9 cellular contexts compared by ENCODE assay signal in the genomic region with DNA sequence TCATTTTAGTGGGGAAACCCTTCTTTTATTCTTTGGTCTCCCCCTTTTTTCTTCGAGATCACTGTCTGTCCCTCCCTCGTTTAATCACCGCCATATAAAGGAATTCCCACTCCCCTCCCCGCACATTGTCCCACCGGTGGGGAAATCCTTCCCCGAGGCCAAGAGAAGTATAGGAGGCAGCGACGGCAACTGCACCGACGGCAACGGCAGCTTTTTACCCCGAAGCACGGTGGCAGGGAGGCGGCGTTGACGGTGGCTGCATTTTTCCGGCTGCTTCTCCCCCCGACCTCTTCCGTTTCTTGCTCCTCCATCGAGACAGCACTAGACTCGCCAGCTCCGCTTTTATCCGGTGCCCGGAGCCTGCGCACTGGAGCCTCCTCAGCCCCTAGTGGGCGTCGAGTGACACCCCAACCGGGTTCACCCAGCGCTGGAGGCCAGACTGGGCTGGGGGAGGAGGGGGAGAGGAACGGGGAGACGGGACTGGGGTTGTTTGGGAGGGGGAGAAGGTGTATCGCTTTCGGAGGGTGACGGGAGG. TPM values are rescaled to one million over a fixed set of nuclear protein-coding genes. Genes with fewer than 3 reads are reported as not detected.
DNase-seq lines count a peak whose midpoint lies in the region; ATAC-seq, FAIRE-seq and TF ChIP-seq lines count a peak whose summit lies in the region.
"Had no signal": no experiment of that assay in that cellular context is flagged by ENCODE, and none has a peak within 500 bp of the region (broad histone marks: within the 10 kb centered on the region; RNA-seq: fewer than 3 reads in every experiment).

No MANE protein-coding gene starts in this region.

- H4K20me1 ChIP-seq in BLaER1 treated with 17β-estradiol and CSF1 and Interleukin-3, amounts not matched to agents 10 nM and 100 nM, result peaks cover 25 to 67% (median 33%) of the 10 kb centered on the region in 11 experiments

- WGBS in lower leg skin, 2 donors, result 1% methylated on average over 32 to 33 of the region's 34 CpGs

- no peaks in the 10 kb centered on the region for H3K9me3 ChIP-seq in BLaER1 treated with 17β-estradiol and CSF1 and Interleukin-3, amounts not matched to agents 10 nM and 100 nM (replicated peaks in 1 of 11)

- H3K9ac ChIP-seq in BLaER1 treated with 17β-estradiol and CSF1 and Interleukin-3, amounts not matched to agents 10 nM and 100 nM, result peak overlapping the region; percentile 97 to 100 (median 100)

- H3K27me3 ChIP-seq in BLaER1 treated with 17β-estradiol and CSF1 and Interleukin-3, amounts not matched to agents 10 nM and 100 nM, result no peaks in the 10 kb centered on the region

- peak in 1 of 2 donors; percentile 94 for TF ChIP-seq POLR2A in lower leg skin (IDR thresholded peaks at IDR 0.05)

- peak in 1 of 3 donors; percentile 84 for TF ChIP-seq CTCF in lower leg skin (IDR thresholded peaks at IDR 0.05)

- ATAC-seq in HG03457 (IDR thresholded peaks at IDR 0.05; ENCODE audit: unreplicated experiment), result peak; percentile 35

- peak overlapping the region; percentile 81 to 98 (median 90) for H3K4me3 ChIP-seq in BLaER1 treated with 17β-estradiol and CSF1 and Interleukin-3, amounts not matched to agents 10 nM and 100 nM
- H3K4me3 ChIP-seq in lower leg skin (ENCODE audit: low read depth, poor library complexity, severe bottlenecking), result peak overlapping the region; percentile 99

- H3K4me1 ChIP-seq in BLaER1 treated with 17β-estradiol and CSF1 and Interleukin-3, amounts not matched to agents 10 nM and 100 nM, result peaks cover 22 to 46% (median 30%) of the 10 kb centered on the region in 10 experiments

- H3K36me3 ChIP-seq in BLaER1 treated with 17β-estradiol and CSF1 and Interleukin-3, amounts not matched to agents 10 nM and 100 nM, result peaks cover 5 to 25% (median 16%) of the 10 kb centered on the region in 11 experiments; a peak in 19 of 22 replicates

- peak; percentile 77 for FAIRE-seq in GM19239 (lab: Jason Lieb, UNC)
- FAIRE-seq: islet of Langerhans had no signal

- intact Hi-C loops in lower leg skin (cut with DNase I; ENCODE audit: low total_unique reads), result no loop called here

- peak overlapping the region; percentile 70 to 97 (median 86) for H3K4me2 ChIP-seq in BLaER1 treated with 17β-estradiol and CSF1 and Interleukin-3, amounts not matched to agents 10 nM and 100 nM

- peak overlapping the region; percentile 99 to 100 (median 100) for H3K27ac ChIP-seq in BLaER1 treated with 17β-estradiol and CSF1 and Interleukin-3, amounts not matched to agents 10 nM and 100 nM

- DNase-seq in GM19239 (ENCODE audit: insufficient read length, low spot score), result peak; percentile 59
- DNase-seq in NCI-H526 treated with DMSO at 0.1 percent for 48 hours (lab: John Stamatoyannopoulos, UW), result peak; percentile 84
- peak; percentile 83 to 94 for DNase-seq in activated CD4-positive, alpha-beta T cell treated with anti-CD3 and anti-CD28 coated beads, Interleukin-2, amount 50 U/mL, for 24 hours (ENCODE audit: low read depth in 1 of 2, low spot score in 1 of 2)
- DNase-seq in dermis microvascular lymphatic vessel endothelial cell (ENCODE audit: low read depth in 2 of 2), result peak; percentile 88 to 94
- DNase-seq in lower leg skin (ENCODE audit: low spot score in 2 of 2), result peak; percentile 95 to 99
- DNase-seq in stimulated activated CD4-positive, alpha-beta T cell treated with anti-CD3 and anti-CD28 coated beads, Interleukin-4, amount 100 ng/mL, for 4 hours, result peak; percentile 89 to 95

RNA-seq across cellular contexts. Expression of a gene that starts 0.7 kb away (rescaled TPM):
- 85.6 and 166 TPM in 2 replicates for total RNA-seq in dermis microvascular lymphatic vessel endothelial cell
- total RNA-seq in lower leg skin, result 100 to 1,000 TPM in 3 of 4 donors, 10 to 100 TPM in 1; 86.4 to 130 (median 114) TPM

Comparison
In these comparisons a context has a peak if more than half of its experiments do, and no peak if none do; other contexts are left out.
1. Peak in every context shown above with its lines: DNase-seq, ATAC-seq, H3K4me3 ChIP-seq and H3K27ac ChIP-seq.